Comparison of ENCODE assay signal across 1 cellular context in genomic region chr15:40438712-40439111, GRCh38.
TF ChIP-seq lines count a peak whose summit lies in the region.

No MANE protein-coding gene starts in this region.

TF ChIP-seq in SK-N-SH treated with all-trans-retinoic acid at 6 μM for 48 hours, 23 proteins besides CTCF, POLR2A, EP300 and RAD21 (continued from another document):
- no peak for TF ChIP-seq TSHZ2 (CRISPR knock-in tag; IDR thresholded peaks at IDR 0.05)
